In genomic region chr2:11500702-11501303, GRCh38 we compare ENCODE assay signal across 15 cellular contexts. TPM values are rescaled to one million over a fixed set of nuclear protein-coding genes. Genes with fewer than 3 reads are reported as not detected.
A peak's percentile ranks its signal among the peaks of the same experiment; 100 is the strongest.
DNase-seq lines count a peak whose midpoint lies in the region; ATAC-seq and TF ChIP-seq lines count a peak whose summit lies in the region.
"Had no signal": no experiment of that assay in that cellular context is flagged by ENCODE, and none has a peak within 500 bp of the region (broad histone marks: within the 10 kb centered on the region; RNA-seq: fewer than 3 reads in every experiment).

No MANE protein-coding gene starts in this region.

- H3K4me3 ChIP-seq in CD4-positive, alpha-beta memory T cell (ENCODE audit: low read length in 2 of 2): no peak overlapping the region
- H3K4me3 ChIP-seq in IMR-90 (ENCODE audit: insufficient read depth, low read depth, low read length) (no peak overlapping the region), hepatocyte (no peak overlapping the region)
- H3K4me3 ChIP-seq: Peyer's patch, transverse colon had no signal

- CTCF ChIA-PET in CD4-positive, alpha-beta memory T cell (lab: Charles Lee; ENCODE audit: partially characterized antibody): no interaction called here
- CTCF ChIA-PET in IMR-90 (lab: Yijun Ruan, JAX): no interaction called here

- dilution Hi-C loops in IMR-90 (cut with HindIII; ENCODE audit: low sequenced_read_pairs, unreplicated experiment): no loop called here

- peaks cover 0 to 5% (median under 1%) of the 10 kb centered on the region in 8 donors for H3K9me3 Mint-ChIP-seq in CD4-positive, alpha-beta memory T cell
- H3K9me3 Mint-ChIP-seq: activated CD4-positive, alpha-beta T cell treated with anti-CD3 and anti-CD28 coated beads, Interleukin-2, amount 10 ng/mL, durations not matched to agents 24 days and 14 days had no signal

- POLR2A ChIA-PET in CD4-positive, alpha-beta memory T cell (lab: Charles Lee; ENCODE audit: partially characterized antibody): no interaction called here
- POLR2A ChIA-PET in IMR-90 (lab: Charles Lee; ENCODE audit: unreplicated experiment): interaction anchor here (0.5 kb wide), 1 partner anchor 933 kb away, joined by 3 read pairs; no protein-coding TSS in a partner anchor

- WGBS in IMR-90 (ENCODE audit: extremely low coverage in 2 of 2, insufficient read length in 1 of 2), 2 experiments: no CpG with 5 or more reads among the region's 5 CpGs
- 86% methylated on average over 5 of the region's 5 CpGs for WGBS in hepatocyte (ENCODE audit: low lambda C conversion rate, missing lambda C conversion rate)

- no peak overlapping the region for H2BK15ac ChIP-seq in IMR-90 (ENCODE audit: low read depth, low read length)

- no peak for TF ChIP-seq POLR2A in IMR-90 (IDR thresholded peaks at IDR 0.05; ENCODE audit: low read depth, low read length)

- H3K27me3 ChIP-seq in CD4-positive, alpha-beta memory T cell (ENCODE audit: insufficient read depth, low read length): peaks cover 3% of the 10 kb centered on the region
- H3K27me3 ChIP-seq in IMR-90 (ENCODE audit: control insufficient read depth, insufficient read depth, low read length): peaks cover 24% of the 10 kb centered on the region
- no peaks in the 10 kb centered on the region for H3K27me3 ChIP-seq in hepatocyte
- H3K27me3 ChIP-seq: Peyer's patch, transverse colon had no signal

- DNase-seq in CD4-positive, alpha-beta memory T cell: no peak
- DNase-seq in IMR-90: no peak
- DNase-seq in hepatocyte (ENCODE audit: low spot score): no peak
- no peak for DNase-seq in RKO (ENCODE audit: low spot score)
- DNase-seq in cerebellar cortex (ENCODE audit: low spot score): no peak
- no peak for DNase-seq in amniotic stem cell (lab: John Stamatoyannopoulos, UW)
- DNase-seq in central memory CD4-positive, alpha-beta T cell: no peak
- DNase-seq: ACHN; activated CD4-positive, alpha-beta T cell treated with anti-CD3 and anti-CD28 coated beads, Interleukin-2, amount 10 ng/mL, durations not matched to agents 24 days and 14 days; anterior cingulate cortex; H7; NCI-H1092 treated with DMSO at 0.1 percent for 48 hours; Peyer's patch; transverse colon had no signal

- no peaks in the 10 kb centered on the region for H3K9me2 ChIP-seq in hepatocyte (replicated peaks; ENCODE audit: insufficient read depth)

- H3K4me1 Mint-ChIP-seq in CD4-positive, alpha-beta memory T cell: peaks cover 0 to 7% (median 4%) of the 10 kb centered on the region in 4 donors

- H3K27me3 Mint-ChIP-seq in CD4-positive, alpha-beta memory T cell: peaks cover 8 to 22% of the 10 kb centered on the region in 2 donors

- H3K4me1 ChIP-seq in CD4-positive, alpha-beta memory T cell (ENCODE audit: insufficient read depth, low read length): no peaks in the 10 kb centered on the region
- H3K4me1 ChIP-seq in IMR-90 (ENCODE audit: control insufficient read depth, insufficient read depth, low read length): peaks cover 2% of the 10 kb centered on the region; the same call in 1 of the 2 replicates
- H3K4me1 ChIP-seq in hepatocyte (ENCODE audit: insufficient read depth): peaks cover 15% of the 10 kb centered on the region
- H3K4me1 ChIP-seq: Peyer's patch had no signal

- H3K36me3 ChIP-seq in CD4-positive, alpha-beta memory T cell (ENCODE audit: insufficient read depth, low read length): no peaks in the 10 kb centered on the region
- H3K36me3 ChIP-seq in IMR-90 (ENCODE audit: control insufficient read depth, insufficient read depth, low read length): no peaks in the 10 kb centered on the region
- H3K36me3 ChIP-seq in hepatocyte (replicated peaks; ENCODE audit: insufficient read depth, low read depth): no peaks in the 10 kb centered on the region
- H3K36me3 ChIP-seq: Peyer's patch, transverse colon had no signal

- H4K91ac ChIP-seq in IMR-90 (ENCODE audit: insufficient read depth, low read depth, low read length): no peak overlapping the region

- H4K20me1 ChIP-seq in IMR-90 (ENCODE audit: insufficient read depth, low read length) (no peaks in the 10 kb centered on the region), hepatocyte (ENCODE audit: insufficient read depth, poor library complexity, severe bottlenecking) (no peaks in the 10 kb centered on the region)

- H3K4ac ChIP-seq in IMR-90 (ENCODE audit: low read depth, low read length): no peak overlapping the region

- in situ Hi-C loops in IMR-90 (cut with MboI; ENCODE audit: low sequenced_read_pairs): no loop called here

- TF ChIP-seq CTCF in IMR-90 (conservative IDR thresholded peaks at IDR 0.05; ENCODE audit: low read depth, low read length): no peak
- TF ChIP-seq CTCF in hepatocyte (IDR thresholded peaks at IDR 0.05; ENCODE audit: poor library complexity): no peak

- H3K14ac ChIP-seq in IMR-90 (replicated peaks; ENCODE audit: low read depth, low read length): no peak overlapping the region

- no peak overlapping the region for H3K9ac ChIP-seq in IMR-90 (ENCODE audit: low read depth, low read length)

- no peaks in the 10 kb centered on the region for H3K36me3 Mint-ChIP-seq in CD4-positive, alpha-beta memory T cell

- H3K79me2 ChIP-seq in hepatocyte: peaks cover 6% of the 10 kb centered on the region

- no peak overlapping the region for H3K27ac Mint-ChIP-seq in CD4-positive, alpha-beta memory T cell
- H3K27ac Mint-ChIP-seq: activated CD4-positive, alpha-beta T cell treated with anti-CD3 and anti-CD28 coated beads, Interleukin-2, amount 10 ng/mL, durations not matched to agents 24 days and 14 days had no signal

- H2AFZ ChIP-seq in IMR-90 (replicated peaks; ENCODE audit: low read length, poor library complexity): no peak overlapping the region
- H2AFZ ChIP-seq in hepatocyte: no peak overlapping the region

- H3K9me3 ChIP-seq in CD4-positive, alpha-beta memory T cell (ENCODE audit: control insufficient read depth in 1 of 2, low read length in 2 of 2): no peaks in the 10 kb centered on the region
- H3K9me3 ChIP-seq in IMR-90 (ENCODE audit: control insufficient read depth, insufficient read depth, low read length) (peaks cover 2% of the 10 kb centered on the region; the same call in 1 of the 2 replicates), hepatocyte (ENCODE audit: low read depth) (no peaks in the 10 kb centered on the region)
- H3K9me3 ChIP-seq: Peyer's patch, transverse colon had no signal

- H2AK9ac ChIP-seq in IMR-90 (replicated peaks; ENCODE audit: low read depth, low read length, poor library complexity): no peak overlapping the region

- H3K4me2 ChIP-seq in IMR-90 (ENCODE audit: low read depth, low read length) (peak overlapping the region; percentile 36; the same call in 1 of the 2 replicates), hepatocyte (peak overlapping the region; percentile 38)

- no peak overlapping the region for H3K27ac ChIP-seq in CD4-positive, alpha-beta memory T cell (ENCODE audit: low read depth, low read length)
- H3K27ac ChIP-seq in IMR-90 (ENCODE audit: insufficient read depth, low read length) (no peak overlapping the region), hepatocyte (no peak overlapping the region)
- H3K27ac ChIP-seq: Peyer's patch, transverse colon had no signal

- intact Hi-C loops in CD4-positive, alpha-beta memory T cell (cut with micrococcal nuclease): no loop called here
- intact Hi-C loops in IMR-90 (cut with micrococcal nuclease): loop anchor here (10.0 kb wide), 1 partner anchor 1074 kb away; no protein-coding TSS in a partner anchor

- no peak overlapping the region for H4K5ac ChIP-seq in IMR-90 (ENCODE audit: low read depth, low read length)

- ATAC-seq in GM19035 (IDR thresholded peaks at IDR 0.05; ENCODE audit: unreplicated experiment): peak; percentile 43
- ATAC-seq in IMR-90 (ENCODE audit: low read depth): no peak

- no TSS peak for BruUV-seq in IMR-90 (replicated peaks; lab: Mats Ljungman, UMichigan)

- no peaks in the 10 kb centered on the region for H3K9me1 ChIP-seq in IMR-90 (ENCODE audit: insufficient read depth, low read length)

- no peak overlapping the region for H3K18ac ChIP-seq in IMR-90 (ENCODE audit: low read depth, low read length)

- H3K4me3 Mint-ChIP-seq in CD4-positive, alpha-beta memory T cell: peak overlapping the region in 5 of 8 donors; percentile 0 to 39 (median 9)
- H3K4me3 Mint-ChIP-seq: activated CD4-positive, alpha-beta T cell treated with anti-CD3 and anti-CD28 coated beads, Interleukin-2, amount 10 ng/mL, durations not matched to agents 24 days and 14 days had no signal

- no peak overlapping the region for H2BK20ac ChIP-seq in IMR-90 (ENCODE audit: low read depth, low read length)

- no peak overlapping the region for H2BK5ac ChIP-seq in IMR-90 (ENCODE audit: low read depth, low read length, poor library complexity, severe bottlenecking)

- H3K56ac ChIP-seq in IMR-90 (ENCODE audit: extremely low read depth, insufficient read depth, low read length): no peak overlapping the region

- H3K23ac ChIP-seq in IMR-90 (ENCODE audit: low read depth, low read length): no peak overlapping the region

- no peak overlapping the region for H2AK5ac ChIP-seq in IMR-90 (ENCODE audit: low read depth, low read length)

- no peaks in the 10 kb centered on the region for H3K79me1 ChIP-seq in IMR-90 (ENCODE audit: low read depth in 1 of 2, low read length in 2 of 2)

- TF ChIP-seq RAD21 in IMR-90 (IDR thresholded peaks at IDR 0.05; ENCODE audit: low read length): no peak

- H4K8ac ChIP-seq in IMR-90 (ENCODE audit: low read depth in 2 of 2, low read length in 2 of 2): no peak overlapping the region

- H2BK120ac ChIP-seq in IMR-90 (ENCODE audit: low read depth, low read length): no peak overlapping the region

TF ChIP-seq in IMR-90, 13 proteins besides CTCF, POLR2A, EP300 and RAD21 (continues in another document):
- TF ChIP-seq MAZ (IDR thresholded peaks at IDR 0.05; ENCODE audit: borderline replicate concordance, low read depth, low read length) (no peak), MAFK (IDR thresholded peaks at IDR 0.05; ENCODE audit: low read depth, low read length) (no peak)

RNA-seq across cellular contexts. Expression of gene GREB1, which starts 33.0 kb away (rescaled TPM):
- total RNA-seq in CD4-positive, alpha-beta memory T cell: 1 to 10 TPM in 1 of 2 experiments, under 1 TPM in 1; 0.19 to 1.1 TPM
- not detected for polyA plus RNA-seq in CD4-positive, alpha-beta memory T cell
- total RNA-seq in IMR-90 (2012; rRNA removed) (not detected in 2 replicates), hepatocyte (4.0 and 5.7 TPM in 2 replicates)
- polyA plus RNA-seq in IMR-90 (2012; rRNA removed) (0.05 TPM in 1 of 2 replicates, not detected in the other), hepatocyte (3.3 and 6.4 TPM in 2 replicates)
- 0.01 and 0.05 TPM in 2 replicates for polyA plus RNA-seq in IMR-90 (2012; cell fraction: cytosol; rRNA removed)
- 0.04 and 0.06 TPM in 2 replicates for polyA plus RNA-seq in IMR-90 (2012; cell fraction: nucleus; rRNA removed; ENCODE audit: low replicate concordance)

RNA-seq across cellular contexts. Expression of gene E2F6, which starts 34.8 kb away (rescaled TPM):
- 1 to 10 TPM; 8.0 to 8.5 TPM for total RNA-seq in CD4-positive, alpha-beta memory T cell
- polyA plus RNA-seq in CD4-positive, alpha-beta memory T cell: 1 to 10 TPM; 3.2 to 4.4 TPM
- total RNA-seq in IMR-90 (2012; rRNA removed) (10.9 and 11.7 TPM in 2 replicates), hepatocyte (18.3 and 23.1 TPM in 2 replicates)
- polyA plus RNA-seq in IMR-90 (2012; rRNA removed) (7.2 and 8.2 TPM in 2 replicates), hepatocyte (13.8 and 24.6 TPM in 2 replicates)
- polyA plus RNA-seq in IMR-90 (2012; cell fraction: cytosol; rRNA removed): 5.7 and 10.5 TPM in 2 replicates
- polyA plus RNA-seq in IMR-90 (2012; cell fraction: nucleus; rRNA removed; ENCODE audit: low replicate concordance): 10.2 and 21.8 TPM in 2 replicates
